In the genomic region with DNA sequence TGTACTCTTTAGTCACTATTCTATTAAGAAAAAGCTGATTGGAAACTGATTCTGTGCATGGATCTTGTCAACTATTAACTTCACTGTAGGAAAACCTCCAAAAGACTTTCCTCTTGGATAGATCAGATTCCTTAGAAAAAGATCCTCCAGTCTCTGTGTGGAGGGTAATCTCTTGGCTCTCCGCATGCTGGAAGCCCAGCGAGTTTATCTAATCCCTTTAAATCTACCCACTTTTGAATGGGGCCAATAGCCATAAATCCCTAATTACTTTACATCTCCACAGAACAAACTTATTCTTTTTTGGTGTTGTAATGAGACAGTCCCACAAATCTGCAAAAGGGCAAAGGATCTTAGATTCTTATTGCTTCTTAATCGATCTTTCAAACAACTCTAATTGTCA, we compare ENCODE assay signal across 24 cellular contexts.
"Had no signal": no experiment of that assay in that cellular context is flagged by ENCODE, and none has a peak within 500 bp of the region (broad histone marks: within the 10 kb centered on the region; RNA-seq: fewer than 3 reads in every experiment).

No MANE protein-coding gene starts in this region.

- DNase-seq: naive thymus-derived CD8-positive, alpha-beta T cell; nephron progenitor cell; occipital lobe; ovary; posterior cingulate gyrus; psoas muscle; right cardiac atrium; right lobe of liver; sigmoid colon; small intestine; spleen; stimulated activated CD4-positive, alpha-beta T cell treated with anti-CD3 and anti-CD28 coated beads, Interleukin-12 subunit alpha, Interleukin-12 subunit beta, amount 100 ng/mL, for 4 hours; stimulated activated CD4-positive, alpha-beta T cell treated with anti-CD3 and anti-CD28 coated beads, Interleukin-1b, Interleukin-23, amount 100 ng/mL, for 48 hours; stimulated activated CD4-positive, alpha-beta T cell treated with anti-CD3 and anti-CD28 coated beads, Interleukin-4, amount 100 ng/mL, for 1 hour; stimulated activated naive B cell treated with anti-CD40 and anti-IgM and Interleukin-4, amounts not matched to agents 10 μg/mL and 1 μg/mL and 100 μg/mL, for 72 hours; stimulated activated naive CD4-positive, alpha-beta T cell treated with Interleukin-2 at 50 U/mL for 16 hours; stomach; thyroid gland; trophoblast cell; upper lobe of left lung had no signal

- H2AFZ ChIP-seq: parathyroid adenoma had no signal

- H3K4me1 ChIP-seq: parathyroid adenoma, psoas muscle, sigmoid colon, spleen, thyroid gland, upper lobe of left lung, vagina had no signal

- H3K79me2 ChIP-seq: parathyroid adenoma had no signal

- H3K9me3 ChIP-seq: ovary, psoas muscle, right lobe of liver, sigmoid colon, spleen, stomach, thoracic aorta, thyroid gland, tibial nerve, upper lobe of left lung, vagina had no signal

- H3K27me3 ChIP-seq: ovary, right lobe of liver, sigmoid colon, spleen, stomach, thyroid gland, tibial nerve, upper lobe of left lung, vagina had no signal

- H3K27ac ChIP-seq: ovary, parathyroid adenoma, psoas muscle, right lobe of liver, sigmoid colon, spleen, stomach, thoracic aorta, thyroid gland, tibial nerve, upper lobe of left lung, vagina had no signal

- H3K36me3 ChIP-seq: ovary, right lobe of liver, sigmoid colon, spleen, stomach, thoracic aorta, thyroid gland, tibial nerve, upper lobe of left lung, vagina had no signal

- H3K9ac ChIP-seq: parathyroid adenoma had no signal

- H3K4me3 ChIP-seq: ovary, psoas muscle, right lobe of liver, sigmoid colon, spleen, stomach, thoracic aorta, thyroid gland, tibial nerve, upper lobe of left lung, vagina had no signal
